33 cellular contexts compared by ENCODE assay signal in the genomic region with DNA sequence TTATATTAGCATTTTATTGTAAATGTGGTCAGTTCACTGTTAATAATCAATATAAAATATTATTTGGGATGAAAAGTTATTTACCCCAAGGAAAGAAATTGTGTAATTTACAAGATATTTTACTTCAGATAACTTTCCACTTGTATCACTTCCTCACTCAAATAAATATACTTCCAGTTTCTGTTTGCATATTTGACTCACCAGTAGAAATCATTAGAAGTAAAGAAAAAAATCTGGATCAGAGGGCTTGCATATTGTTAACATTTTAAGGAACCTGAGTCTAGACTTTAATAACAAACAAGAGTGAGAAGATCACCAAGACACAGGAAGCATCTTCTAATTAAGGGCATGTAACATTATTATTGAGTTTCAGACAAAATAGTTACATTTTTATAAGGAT. TPM values are rescaled to one million over a fixed set of nuclear protein-coding genes. Genes with fewer than 3 reads are reported as not detected.
"Had no signal": no experiment of that assay in that cellular context is flagged by ENCODE, and none has a peak within 500 bp of the region (broad histone marks: within the 10 kb centered on the region; RNA-seq: fewer than 3 reads in every experiment).

No MANE protein-coding gene starts in this region.

- H3K9me3 ChIP-seq: lower lobe of right lung, pancreas, right atrium auricular region, right lobe of liver, upper lobe of left lung, vagina had no signal

- DNase-seq: kidney; left colon; left lung; lower lobe of right lung; mammary epithelial cell; mesenchymal stem cell; naive thymus-derived CD8-positive, alpha-beta T cell; nucleus accumbens; pancreas; right lobe of liver; stimulated activated CD4-positive, alpha-beta T cell treated with anti-CD3 and anti-CD28 coated beads, Interleukin-1b, Interleukin-23, amount 100 ng/mL, for 48 hours; stimulated activated CD4-positive, alpha-beta T cell treated with anti-CD3 and anti-CD28 coated beads, Interleukin-2, amount 100 ng/mL, for 48 hours; stimulated activated CD4-positive, alpha-beta T cell treated with anti-CD3 and anti-CD28 coated beads, Interleukin-4, amount 100 ng/mL, for 4 hours; stimulated activated CD8-positive, alpha-beta memory T cell treated with anti-CD3 and anti-CD28 coated beads, Interleukin-4, amount 100 ng/mL, for 48 hours; stimulated activated naive CD4-positive, alpha-beta T cell treated with Interleukin-2 at 50 U/mL for 16 hours; stimulated activated naive CD8-positive, alpha-beta T cell treated with anti-CD3 and anti-CD28 coated beads, Interleukin-15, amount 100 ng/mL, for 72 hours; substantia nigra; transverse colon; upper lobe of left lung had no signal

- H3K4me1 Mint-ChIP-seq: naive thymus-derived CD8-positive, alpha-beta T cell; nephron; neural crest cell; stimulated activated memory B cell treated with anti-CD40 and anti-IgM and Interleukin-4, amounts not matched to agents 10 μg/mL and 1 μg/mL and 100 μg/mL, for 72 hours; stimulated activated naive CD8-positive, alpha-beta T cell treated with anti-CD3 and anti-CD28 coated beads, Interleukin-15, amount 100 ng/mL, for 72 hours had no signal

- H3K36me3 Mint-ChIP-seq: naive thymus-derived CD8-positive, alpha-beta T cell; stimulated activated memory B cell treated with anti-CD40 and anti-IgM and Interleukin-4, amounts not matched to agents 10 μg/mL and 1 μg/mL and 100 μg/mL, for 72 hours had no signal

- H3K4me3 Mint-ChIP-seq: naive thymus-derived CD8-positive, alpha-beta T cell; nephron; neural crest cell; stimulated activated memory B cell treated with anti-CD40 and anti-IgM and Interleukin-4, amounts not matched to agents 10 μg/mL and 1 μg/mL and 100 μg/mL, for 72 hours; stimulated activated naive CD8-positive, alpha-beta T cell treated with anti-CD3 and anti-CD28 coated beads, Interleukin-15, amount 100 ng/mL, for 72 hours had no signal

- H3K4me2 ChIP-seq: smooth muscle cell had no signal

- H3K9me3 Mint-ChIP-seq: nephron; stimulated activated memory B cell treated with anti-CD40 and anti-IgM and Interleukin-4, amounts not matched to agents 10 μg/mL and 1 μg/mL and 100 μg/mL, for 72 hours; stimulated activated naive CD8-positive, alpha-beta T cell treated with anti-CD3 and anti-CD28 coated beads, Interleukin-15, amount 100 ng/mL, for 72 hours had no signal

- H3K27ac ChIP-seq: left lung, lower lobe of right lung, pancreas, right atrium auricular region, right lobe of liver, transverse colon, upper lobe of left lung, vagina had no signal

- H3K27ac Mint-ChIP-seq: naive thymus-derived CD8-positive, alpha-beta T cell; nephron; stimulated activated memory B cell treated with anti-CD40 and anti-IgM and Interleukin-4, amounts not matched to agents 10 μg/mL and 1 μg/mL and 100 μg/mL, for 72 hours; stimulated activated naive CD8-positive, alpha-beta T cell treated with anti-CD3 and anti-CD28 coated beads, Interleukin-15, amount 100 ng/mL, for 72 hours had no signal

- ATAC-seq: left colon; left lung; lower lobe of right lung; naive thymus-derived CD8-positive, alpha-beta T cell; pancreas; right lobe of liver; stimulated activated memory B cell treated with anti-CD40 and anti-IgM and Interleukin-4, amounts not matched to agents 10 μg/mL and 1 μg/mL and 100 μg/mL, for 72 hours; stimulated activated naive CD8-positive, alpha-beta T cell treated with anti-CD3 and anti-CD28 coated beads, Interleukin-15, amount 100 ng/mL, for 72 hours had no signal

- H3K4me3 ChIP-seq: left lung, lower lobe of right lung, pancreas, right atrium auricular region, right lobe of liver, smooth muscle cell, transverse colon, upper lobe of left lung, vagina had no signal

- H3K27me3 ChIP-seq: left lung, pancreas, right atrium auricular region, right lobe of liver, transverse colon, upper lobe of left lung, vagina had no signal

- H3K36me3 ChIP-seq: left lung, lower lobe of right lung, pancreas, right atrium auricular region, right lobe of liver, transverse colon, upper lobe of left lung, vagina had no signal

- H3K4me1 ChIP-seq: left lung, lower lobe of right lung, pancreas, right atrium auricular region, right lobe of liver, transverse colon, upper lobe of left lung, vagina had no signal

- H3K27me3 Mint-ChIP-seq: naive thymus-derived CD8-positive, alpha-beta T cell; stimulated activated memory B cell treated with anti-CD40 and anti-IgM and Interleukin-4, amounts not matched to agents 10 μg/mL and 1 μg/mL and 100 μg/mL, for 72 hours; stimulated activated naive CD8-positive, alpha-beta T cell treated with anti-CD3 and anti-CD28 coated beads, Interleukin-15, amount 100 ng/mL, for 72 hours had no signal

RNA-seq across cellular contexts. Expression of gene KRTAP20-4, which starts 0.3 kb away (rescaled TPM):
- total RNA-seq: kidney; left colon; left lung; liver; lower lobe of right lung; mammary epithelial cell; mucosa of gallbladder; naive thymus-derived CD8-positive, alpha-beta T cell; neural crest cell; osteoblast; pancreas; pulmonary artery endothelial cell; renal cortical epithelial cell; right atrium auricular region; right lobe of liver; skeletal muscle tissue; smooth muscle cell; temporal lobe; transverse colon; upper lobe of left lung; urinary bladder; vagina had no signal

RNA-seq across cellular contexts. Expression of gene KRTAP20-1, which starts 3.9 kb away (rescaled TPM):
- total RNA-seq: kidney; left colon; left lung; liver; lower lobe of right lung; mammary epithelial cell; mucosa of gallbladder; naive thymus-derived CD8-positive, alpha-beta T cell; neural crest cell; osteoblast; pancreas; pulmonary artery endothelial cell; renal cortical epithelial cell; right atrium auricular region; right lobe of liver; skeletal muscle tissue; smooth muscle cell; temporal lobe; transverse colon; upper lobe of left lung; urinary bladder; vagina had no signal

RNA-seq across cellular contexts. Expression of gene KRTAP6-1, which starts 6.3 kb away (rescaled TPM):
- total RNA-seq: kidney; left colon; left lung; liver; lower lobe of right lung; mammary epithelial cell; mucosa of gallbladder; naive thymus-derived CD8-positive, alpha-beta T cell; neural crest cell; osteoblast; pancreas; pulmonary artery endothelial cell; renal cortical epithelial cell; right atrium auricular region; right lobe of liver; skeletal muscle tissue; smooth muscle cell; temporal lobe; transverse colon; upper lobe of left lung; urinary bladder; vagina had no signal

RNA-seq across cellular contexts. Expression of gene KRTAP20-2, which starts 14.9 kb away (rescaled TPM):
- total RNA-seq: kidney; left colon; left lung; liver; lower lobe of right lung; mammary epithelial cell; mucosa of gallbladder; naive thymus-derived CD8-positive, alpha-beta T cell; neural crest cell; osteoblast; pancreas; pulmonary artery endothelial cell; renal cortical epithelial cell; right atrium auricular region; right lobe of liver; skeletal muscle tissue; smooth muscle cell; temporal lobe; transverse colon; upper lobe of left lung; urinary bladder; vagina had no signal

RNA-seq across cellular contexts. Expression of gene KRTAP22-1, which starts 19.2 kb away (rescaled TPM):
- total RNA-seq: kidney; left colon; left lung; liver; lower lobe of right lung; mammary epithelial cell; mucosa of gallbladder; naive thymus-derived CD8-positive, alpha-beta T cell; neural crest cell; osteoblast; pancreas; pulmonary artery endothelial cell; renal cortical epithelial cell; right atrium auricular region; right lobe of liver; skeletal muscle tissue; smooth muscle cell; temporal lobe; transverse colon; upper lobe of left lung; urinary bladder; vagina had no signal
